Comparison of ENCODE assay signal across 14 cellular contexts in the genomic region with DNA sequence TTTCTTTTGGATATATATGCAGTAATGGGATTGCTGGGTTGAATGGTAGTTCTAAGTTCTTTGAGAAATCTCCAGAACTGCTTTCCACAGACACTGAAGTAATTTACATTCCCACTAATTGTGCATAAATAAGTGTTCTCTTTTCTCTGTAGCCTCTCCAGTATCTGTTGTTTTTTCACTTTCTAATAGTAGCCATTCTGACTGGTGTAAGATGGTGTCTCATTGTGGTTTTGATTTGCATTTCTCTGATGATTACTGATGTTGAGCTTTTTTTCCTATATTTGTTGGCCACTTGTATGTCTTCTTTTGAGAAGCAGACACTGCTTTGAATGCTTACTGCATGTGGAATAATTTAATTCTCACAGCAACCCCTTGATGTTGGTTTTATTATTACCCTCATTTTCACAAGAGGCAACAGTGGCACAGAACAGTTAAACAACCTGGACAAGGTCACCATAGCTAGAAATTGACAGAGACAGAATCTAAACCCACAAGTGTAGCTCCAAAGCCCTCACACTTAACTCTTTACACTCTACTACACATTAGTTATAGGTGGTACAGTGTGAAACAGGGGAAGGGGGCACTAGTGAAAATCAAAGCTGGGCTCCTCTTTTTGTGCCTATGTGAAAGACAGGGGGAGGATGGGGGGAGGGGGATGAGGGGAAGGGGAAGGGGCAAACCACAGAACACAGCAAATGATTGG.
DNase-seq lines count a peak whose midpoint lies in the region; ATAC-seq and TF ChIP-seq lines count a peak whose summit lies in the region.
"Had no signal": no experiment of that assay in that cellular context is flagged by ENCODE, and none has a peak within 500 bp of the region (broad histone marks: within the 10 kb centered on the region; RNA-seq: fewer than 3 reads in every experiment).

No MANE protein-coding gene starts in this region.

- intact Hi-C loops in gastrocnemius medialis (cut with DNase I; ENCODE audit: low total_unique reads) = no loop called here

- H3K9me3 ChIP-seq in MM.1S (replicated peaks; ENCODE audit: insufficient read depth, low read length) (no peaks in the 10 kb centered on the region), gastrocnemius medialis (no peaks in the 10 kb centered on the region)
- H3K9me3 ChIP-seq: sigmoid colon had no signal

- peaks cover 18% of the 10 kb centered on the region for H3K4me1 ChIP-seq in MM.1S (ENCODE audit: low read length)
- no peaks in the 10 kb centered on the region for H3K4me1 ChIP-seq in gastrocnemius medialis
- H3K4me1 ChIP-seq: sigmoid colon had no signal

- no peaks in the 10 kb centered on the region for H3F3A ChIP-seq in MM.1S (ENCODE audit: insufficient read depth, low read length)

- no peaks in the 10 kb centered on the region for H4K20me1 ChIP-seq in MM.1S (ENCODE audit: insufficient read depth, low read length)

- no peak for TF ChIP-seq POLR2A in gastrocnemius medialis (IDR thresholded peaks at IDR 0.05)

- H3K4me3 ChIP-seq in MM.1S (ENCODE audit: low read length) (no peak overlapping the region), gastrocnemius medialis (no peak overlapping the region)
- H3K4me3 ChIP-seq: sigmoid colon had no signal

- in situ Hi-C loops in gastrocnemius medialis (cut with MboI; ENCODE audit: low sequenced_read_pairs in 4 of 4) = no loop called here

- TF ChIP-seq CTCF in MM.1S (IDR thresholded peaks at IDR 0.05; ENCODE audit: low read length) (no peak), gastrocnemius medialis (IDR thresholded peaks at IDR 0.05 in 4 of 5, conservative IDR thresholded peaks at IDR 0.05 in 1 of 5) (no peak)

- peak; percentile 14 for DNase-seq in MM.1S
- DNase-seq in activated CD8-positive, alpha-beta memory T cell treated with anti-CD3 and anti-CD28 coated beads, Interleukin-2, amount 50 U/mL, for 48 hours = no peak
- DNase-seq in NOMO-1 treated with dmso at 0.1 percent for 144 hours (lab: John Stamatoyannopoulos, UW; ENCODE audit: unreplicated experiment) = no peak
- DNase-seq in epidermal melanocyte (ENCODE audit: insufficient read length, low spot score) = no peak
- DNase-seq in gastrocnemius medialis = no peak
- DNase-seq: CD4-positive, CD25-positive, alpha-beta regulatory T cell; effector memory CD4-positive, alpha-beta T cell; HCEC 1CT; KG1; NCI-H2029; sigmoid colon had no signal

- H3K36me3 ChIP-seq in MM.1S (replicated peaks; ENCODE audit: insufficient read depth, low read length) (no peaks in the 10 kb centered on the region), gastrocnemius medialis (no peaks in the 10 kb centered on the region)
- H3K36me3 ChIP-seq: sigmoid colon had no signal

- ATAC-seq in GM19023 (IDR thresholded peaks at IDR 0.05; ENCODE audit: unreplicated experiment) (peak; percentile 87), GM21619 (IDR thresholded peaks at IDR 0.05; ENCODE audit: unreplicated experiment) (peak; percentile 95), HG03060 (IDR thresholded peaks at IDR 0.05; ENCODE audit: low read depth, unreplicated experiment) (peak; percentile 80), gastrocnemius medialis (no peak)

- H2AFZ ChIP-seq in MM.1S (ENCODE audit: low read length) = no peak overlapping the region

- no peaks in the 10 kb centered on the region for H3K27me3 ChIP-seq in MM.1S (replicated peaks; ENCODE audit: insufficient read depth, low read length)
- no peaks in the 10 kb centered on the region for H3K27me3 ChIP-seq in gastrocnemius medialis
- H3K27me3 ChIP-seq: sigmoid colon had no signal

- H3K79me2 ChIP-seq in MM.1S (ENCODE audit: low read length) = no peaks in the 10 kb centered on the region

- no peak overlapping the region for H3K9ac ChIP-seq in MM.1S (ENCODE audit: low read length)

- peak overlapping the region; percentile 40 for H3K4me2 ChIP-seq in MM.1S (ENCODE audit: low read depth, low read length)

- H3K9me2 ChIP-seq in MM.1S (replicated peaks; ENCODE audit: insufficient read depth, low read length) = no peaks in the 10 kb centered on the region

- H3K27ac ChIP-seq in MM.1S (ENCODE audit: low read length) = no peak overlapping the region
- no peak overlapping the region for H3K27ac ChIP-seq in gastrocnemius medialis
- H3K27ac ChIP-seq: sigmoid colon had no signal

Comparison
In these comparisons a context has a peak if more than half of its experiments do, and no peak if none do; other contexts are left out.
1. ATAC-seq: peak in GM19023 (single experiment), GM21619 (single experiment) and HG03060 (single experiment); none in gastrocnemius medialis (0 of 2).